Comparison of ENCODE assay signal across 23 cellular contexts in genomic region chr13:42751693-42752092, GRCh38. TPM values are rescaled to one million over a fixed set of nuclear protein-coding genes. Genes with fewer than 3 reads are reported as not detected.
DNase-seq lines count a peak whose midpoint lies in the region; ATAC-seq lines count a peak whose summit lies in the region.
"Had no signal": no experiment of that assay in that cellular context is flagged by ENCODE, and none has a peak within 500 bp of the region (broad histone marks: within the 10 kb centered on the region; RNA-seq: fewer than 3 reads in every experiment).

No MANE protein-coding gene starts in this region.

- DNase-seq in stimulated activated effector memory CD8-positive, alpha-beta T cell treated with anti-CD3 and anti-CD28 coated beads, Interleukin-12 subunit alpha, Interleukin-12 subunit beta, amount 100 ng/mL, for 72 hours (ENCODE audit: low spot score in 2 of 2), result no peak
- DNase-seq in activated T-helper 1 cell treated with anti-CD3 and anti-CD28 coated beads, Interleukin-12 subunit alpha, Interleukin-12 subunit beta, Interleukin-2, Interleukin-4 antibody, amounts not matched to agents 30 ng/mL and 10 ng/mL and 1 ng/mL, durations not matched to agents 14 hours and 24 hours and 36 hours (ENCODE audit: low spot score), result no peak
- DNase-seq in amniotic stem cell (lab: John Stamatoyannopoulos, UW), result no peak
- DNase-seq: activated naive CD4-positive, alpha-beta T cell treated with anti-CD3 and anti-CD28 coated beads, Interleukin-2, amount 10 ng/mL, durations not matched to agents 7 days and 5 days; activated T-cell treated with anti-CD3 and anti-CD28 coated beads, Interleukin-2, amount 50 U/mL, for 4 hours; caudate nucleus; CD4-positive, CD25-positive, alpha-beta regulatory T cell; foreskin melanocyte; NCI-H1417 treated with DMSO at 0.1 percent for 48 hours; NCI-H526 treated with DMSO at 0.1 percent for 48 hours; upper lobe of left lung had no signal

- H3K4me3 Mint-ChIP-seq in stimulated activated effector memory CD8-positive, alpha-beta T cell treated with anti-CD3 and anti-CD28 coated beads, Interleukin-12 subunit alpha, Interleukin-12 subunit beta, amount 100 ng/mL, for 72 hours, result no peak overlapping the region
- no peak overlapping the region for H3K4me3 Mint-ChIP-seq in activated T-helper 1 cell treated with anti-CD3 and anti-CD28 coated beads, Interleukin-12 subunit alpha, Interleukin-12 subunit beta, Interleukin-2, Interleukin-4 antibody, amounts not matched to agents 30 ng/mL and 10 ng/mL and 1 ng/mL, durations not matched to agents 14 hours and 24 hours and 36 hours
- H3K4me3 Mint-ChIP-seq: activated naive CD4-positive, alpha-beta T cell treated with anti-CD3 and anti-CD28 coated beads, Interleukin-2, amount 10 ng/mL, durations not matched to agents 7 days and 5 days; activated T-cell treated with anti-CD3 and anti-CD28 coated beads, Interleukin-2, amount 50 U/mL, for 4 hours had no signal

- H3K27me3 Mint-ChIP-seq in activated T-helper 1 cell treated with anti-CD3 and anti-CD28 coated beads, Interleukin-12 subunit alpha, Interleukin-12 subunit beta, Interleukin-2, Interleukin-4 antibody, amounts not matched to agents 30 ng/mL and 10 ng/mL and 1 ng/mL, durations not matched to agents 14 hours and 24 hours and 36 hours (ENCODE audit: insufficient read depth), result peaks cover 6% of the 10 kb centered on the region
- H3K27me3 Mint-ChIP-seq: activated naive CD4-positive, alpha-beta T cell treated with anti-CD3 and anti-CD28 coated beads, Interleukin-2, amount 10 ng/mL, durations not matched to agents 7 days and 5 days had no signal

- H3K4me1 Mint-ChIP-seq in stimulated activated effector memory CD8-positive, alpha-beta T cell treated with anti-CD3 and anti-CD28 coated beads, Interleukin-12 subunit alpha, Interleukin-12 subunit beta, amount 100 ng/mL, for 72 hours, result no peaks in the 10 kb centered on the region
- H3K4me1 Mint-ChIP-seq in activated T-helper 1 cell treated with anti-CD3 and anti-CD28 coated beads, Interleukin-12 subunit alpha, Interleukin-12 subunit beta, Interleukin-2, Interleukin-4 antibody, amounts not matched to agents 30 ng/mL and 10 ng/mL and 1 ng/mL, durations not matched to agents 14 hours and 24 hours and 36 hours (ENCODE audit: low read depth), result no peaks in the 10 kb centered on the region
- H3K4me1 Mint-ChIP-seq: activated naive CD4-positive, alpha-beta T cell treated with anti-CD3 and anti-CD28 coated beads, Interleukin-2, amount 10 ng/mL, durations not matched to agents 7 days and 5 days; CD4-positive, CD25-positive, alpha-beta regulatory T cell had no signal

- intact Hi-C loops in activated T-helper 1 cell treated with anti-CD3 and anti-CD28 coated beads, Interleukin-12 subunit alpha, Interleukin-12 subunit beta, Interleukin-2, Interleukin-4 antibody, amounts not matched to agents 30 ng/mL and 10 ng/mL and 1 ng/mL, durations not matched to agents 14 hours and 24 hours and 36 hours (cut with micrococcal nuclease), result no loop called here

- no peak overlapping the region for H3K27ac Mint-ChIP-seq in stimulated activated effector memory CD8-positive, alpha-beta T cell treated with anti-CD3 and anti-CD28 coated beads, Interleukin-12 subunit alpha, Interleukin-12 subunit beta, amount 100 ng/mL, for 72 hours
- H3K27ac Mint-ChIP-seq in activated T-helper 1 cell treated with anti-CD3 and anti-CD28 coated beads, Interleukin-12 subunit alpha, Interleukin-12 subunit beta, Interleukin-2, Interleukin-4 antibody, amounts not matched to agents 30 ng/mL and 10 ng/mL and 1 ng/mL, durations not matched to agents 14 hours and 24 hours and 36 hours, result no peak overlapping the region
- H3K27ac Mint-ChIP-seq: activated naive CD4-positive, alpha-beta T cell treated with anti-CD3 and anti-CD28 coated beads, Interleukin-2, amount 10 ng/mL, durations not matched to agents 7 days and 5 days had no signal

- H3K9me3 Mint-ChIP-seq in stimulated activated effector memory CD8-positive, alpha-beta T cell treated with anti-CD3 and anti-CD28 coated beads, Interleukin-12 subunit alpha, Interleukin-12 subunit beta, amount 100 ng/mL, for 72 hours, result no peaks in the 10 kb centered on the region
- H3K9me3 Mint-ChIP-seq in activated T-helper 1 cell treated with anti-CD3 and anti-CD28 coated beads, Interleukin-12 subunit alpha, Interleukin-12 subunit beta, Interleukin-2, Interleukin-4 antibody, amounts not matched to agents 30 ng/mL and 10 ng/mL and 1 ng/mL, durations not matched to agents 14 hours and 24 hours and 36 hours, result no peaks in the 10 kb centered on the region
- H3K9me3 Mint-ChIP-seq: activated naive CD4-positive, alpha-beta T cell treated with anti-CD3 and anti-CD28 coated beads, Interleukin-2, amount 10 ng/mL, durations not matched to agents 7 days and 5 days; activated T-cell treated with anti-CD3 and anti-CD28 coated beads, Interleukin-2, amount 50 U/mL, for 4 hours had no signal

- peak; percentile 59 for ATAC-seq in GM18519 (IDR thresholded peaks at IDR 0.05; ENCODE audit: low FRiP score, unreplicated experiment)
- peak; percentile 76 for ATAC-seq in GM19452 (IDR thresholded peaks at IDR 0.05; ENCODE audit: unreplicated experiment)
- peak; percentile 73 for ATAC-seq in HG02884 (IDR thresholded peaks at IDR 0.05; ENCODE audit: unreplicated experiment)
- peak; percentile 81 for ATAC-seq in HG03469 (IDR thresholded peaks at IDR 0.05; ENCODE audit: unreplicated experiment)
- ATAC-seq in stimulated activated effector memory CD8-positive, alpha-beta T cell treated with anti-CD3 and anti-CD28 coated beads, Interleukin-12 subunit alpha, Interleukin-12 subunit beta, amount 100 ng/mL, for 72 hours, result no peak
- no peak for ATAC-seq in HG03520 (IDR thresholded peaks at IDR 0.05; ENCODE audit: unreplicated experiment)
- ATAC-seq: activated T-cell treated with anti-CD3 and anti-CD28 coated beads, Interleukin-2, amount 50 U/mL, for 4 hours had no signal

- H3K36me3 Mint-ChIP-seq in stimulated activated effector memory CD8-positive, alpha-beta T cell treated with anti-CD3 and anti-CD28 coated beads, Interleukin-12 subunit alpha, Interleukin-12 subunit beta, amount 100 ng/mL, for 72 hours, result no peaks in the 10 kb centered on the region
- no peaks in the 10 kb centered on the region for H3K36me3 Mint-ChIP-seq in activated T-helper 1 cell treated with anti-CD3 and anti-CD28 coated beads, Interleukin-12 subunit alpha, Interleukin-12 subunit beta, Interleukin-2, Interleukin-4 antibody, amounts not matched to agents 30 ng/mL and 10 ng/mL and 1 ng/mL, durations not matched to agents 14 hours and 24 hours and 36 hours (ENCODE audit: low read depth)
- H3K36me3 Mint-ChIP-seq: activated naive CD4-positive, alpha-beta T cell treated with anti-CD3 and anti-CD28 coated beads, Interleukin-2, amount 10 ng/mL, durations not matched to agents 7 days and 5 days; CD4-positive, CD25-positive, alpha-beta regulatory T cell had no signal

RNA-seq across cellular contexts. Expression of gene FAM216B, which starts 29.7 kb away (rescaled TPM):
- total RNA-seq in activated T-helper 1 cell treated with anti-CD3 and anti-CD28 coated beads, Interleukin-12 subunit alpha, Interleukin-12 subunit beta, Interleukin-2, Interleukin-4 antibody, amounts not matched to agents 30 ng/mL and 10 ng/mL and 1 ng/mL, durations not matched to agents 14 hours and 24 hours and 36 hours, result not detected in 2 replicates
- total RNA-seq: activated T-cell treated with anti-CD3 and anti-CD28 coated beads, Interleukin-2, amount 50 U/mL, for 4 hours; CD4-positive, CD25-positive, alpha-beta regulatory T cell; epithelial cell of proximal tubule; G401; kidney epithelial cell; lung microvascular endothelial cell; MCF 10A; myocyte; osteocyte had no signal

Comparison
In these comparisons a context has a peak if more than half of its experiments do, and no peak if none do; other contexts are left out.
1. ATAC-seq: peak in GM18519 (single experiment), GM19452 (single experiment), HG02884 (single experiment) and HG03469 (single experiment); none in stimulated activated effector memory CD8-positive, alpha-beta T cell treated with anti-CD3 and anti-CD28 coated beads, Interleukin-12 subunit alpha, Interleukin-12 subunit beta, amount 100 ng/mL, for 72 hours (single experiment) and HG03520 (single experiment).